Comparison of ENCODE assay signal across 8 cellular contexts in genomic region chr9:128881884-128882676, GRCh38. TPM values are rescaled to one million over a fixed set of nuclear protein-coding genes. Genes with fewer than 3 reads are reported as not detected.
DNase-seq lines count a peak whose midpoint lies in the region; ATAC-seq and TF ChIP-seq lines count a peak whose summit lies in the region.

Gene KYAT1, minus strand, starts transcription at chr9:128881950. Its CDS starts 36,545 bp downstream, at chr9:128845405.
Gene LRRC8A, plus strand, starts transcription at chr9:128882133. Its CDS starts 25,032 bp downstream, at chr9:128907165.

- H3K4me3 ChIP-seq in epithelial cell of proximal tubule (ENCODE audit: low read depth, low read length) (peak within 1 kb of the TSS; percentile 70), mucosa of rectum (ENCODE audit: low read length in 2 of 2) (peak within 1 kb of the TSS; percentile 83 to 94)

- H3K4me1 Mint-ChIP-seq in activated T-cell treated with anti-CD3 and anti-CD28 coated beads, Interleukin-2, amount 50 U/mL, for 24 hours (ENCODE audit: low read depth) = peaks cover 54% of the 10 kb centered on the region

- H3K9me3 Mint-ChIP-seq in activated T-cell treated with anti-CD3 and anti-CD28 coated beads, Interleukin-2, amount 50 U/mL, for 24 hours = no peaks in the 10 kb centered on the region

- peak within 1 kb of the TSS; percentile 92 for H3K27ac Mint-ChIP-seq in activated T-cell treated with anti-CD3 and anti-CD28 coated beads, Interleukin-2, amount 50 U/mL, for 24 hours

- no peaks in the 10 kb centered on the region for H3K9me3 ChIP-seq in mucosa of rectum (ENCODE audit: control insufficient read depth in 2 of 2, low read length in 2 of 2)

- H3K4me3 Mint-ChIP-seq in activated T-cell treated with anti-CD3 and anti-CD28 coated beads, Interleukin-2, amount 50 U/mL, for 24 hours = peak within 1 kb of the TSS; percentile 90

- H3K36me3 Mint-ChIP-seq in activated T-cell treated with anti-CD3 and anti-CD28 coated beads, Interleukin-2, amount 50 U/mL, for 24 hours (ENCODE audit: low read depth) = peaks cover 49% of the 10 kb centered on the region

- no peak for TF ChIP-seq CTCF in epithelial cell of proximal tubule (conservative IDR thresholded peaks at IDR 0.05; ENCODE audit: low read depth, low read length)

- peak; percentile 78 for ATAC-seq in GM21737 (IDR thresholded peaks at IDR 0.05; ENCODE audit: unreplicated experiment)

- H3K27ac ChIP-seq in mucosa of rectum (ENCODE audit: low read depth in 2 of 2, low read length in 2 of 2) = peak within 1 kb of the TSS; percentile 87 to 88

- DNase-seq in DMS79 (lab: John Stamatoyannopoulos, UW) (peak; percentile 93), KG1 (lab: John Stamatoyannopoulos, UW) (peak; percentile 95), epithelial cell of proximal tubule (ENCODE audit: low read depth) (peak; percentile 55)
- DNase-seq in activated T-cell treated with anti-CD3 and anti-CD28 coated beads, Interleukin-2, amount 50 U/mL, for 24 hours = peak; percentile 99
- DNase-seq in stimulated activated CD8-positive, alpha-beta memory T cell treated with anti-CD3 and anti-CD28 coated beads, Interleukin-4, amount 100 ng/mL, for 4 hours (ENCODE audit: low read depth in 2 of 2, low spot score in 1 of 2) = peak; percentile 95 to 97

- H3K4me1 ChIP-seq in mucosa of rectum (ENCODE audit: control insufficient read depth in 2 of 2, insufficient read depth in 2 of 2, low read length in 2 of 2) = peaks cover 8 to 11% of the 10 kb centered on the region in 2 donors

- H3K9ac ChIP-seq in mucosa of rectum (ENCODE audit: low read depth in 1 of 2, low read length in 2 of 2) = peak within 1 kb of the TSS; percentile 82 to 95

- peaks cover 3 to 11% of the 10 kb centered on the region in 2 donors for H3K36me3 ChIP-seq in mucosa of rectum (ENCODE audit: control insufficient read depth in 2 of 2, insufficient read depth in 2 of 2, low read length in 2 of 2)

- no peaks in the 10 kb centered on the region for H3K27me3 ChIP-seq in mucosa of rectum (ENCODE audit: control insufficient read depth in 2 of 2, insufficient read depth in 2 of 2, low read length in 2 of 2)

- no peaks in the 10 kb centered on the region for H3K27me3 Mint-ChIP-seq in activated T-cell treated with anti-CD3 and anti-CD28 coated beads, Interleukin-2, amount 50 U/mL, for 24 hours

TF ChIP-seq in PFSK-1, 5 proteins besides CTCF, POLR2A, EP300 and RAD21:
- TF ChIP-seq TAF1 (IDR thresholded peaks at IDR 0.05; ENCODE audit: borderline replicate concordance, insufficient read depth, low read length) = peak; percentile 75; the same call in 1 of the 2 replicates
- TF ChIP-seq SIN3A (IDR thresholded peaks at IDR 0.05; ENCODE audit: borderline replicate concordance, insufficient read depth, low read length) = no peak; the same call in 1 of the 2 replicates

RNA-seq across cellular contexts. Expression of gene KYAT1, which starts in this region (rescaled TPM):
- polyA plus RNA-seq in PFSK-1 (2012; ENCODE audit: insufficient read length, low read depth) = 13.4 TPM
- 18.9 and 21.0 TPM in 2 replicates for total RNA-seq in epithelial cell of proximal tubule

RNA-seq across cellular contexts. Expression of gene LRRC8A, which starts in this region (rescaled TPM):
- 33.7 TPM for polyA plus RNA-seq in PFSK-1 (2012; ENCODE audit: insufficient read length, low read depth)
- 98.2 and 104 TPM in 2 replicates for total RNA-seq in epithelial cell of proximal tubule

Comparison
In these comparisons a context has a peak if more than half of its experiments do, and no peak if none do; other contexts are left out.
1. Peak in every context shown above with its lines: DNase-seq, ATAC-seq, H3K4me3 ChIP-seq and H3K27ac ChIP-seq.